In the genomic region with DNA sequence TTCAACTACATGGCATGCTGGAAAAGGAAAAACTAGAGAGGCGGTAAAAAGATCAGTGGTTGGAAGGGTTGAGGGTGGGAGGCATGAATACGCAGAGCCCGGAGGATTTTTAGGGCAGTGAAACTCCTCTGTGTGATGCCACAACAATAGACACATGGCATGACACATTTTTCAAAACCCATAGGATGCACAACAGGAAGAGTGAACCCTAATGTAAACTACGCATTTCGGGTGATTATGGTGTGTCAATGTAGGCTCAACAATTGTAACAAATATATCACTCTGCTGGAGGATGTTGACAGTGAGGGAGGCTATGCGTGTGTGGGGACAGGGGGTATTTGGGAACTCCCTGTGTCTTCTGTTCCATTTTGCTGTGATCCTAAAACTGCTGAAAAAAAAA, we compare ENCODE assay signal across 19 cellular contexts. TPM values are rescaled to one million over a fixed set of nuclear protein-coding genes. Genes with fewer than 3 reads are reported as not detected.
DNase-seq lines count a peak whose midpoint lies in the region; ATAC-seq and TF ChIP-seq lines count a peak whose summit lies in the region.
"Had no signal": no experiment of that assay in that cellular context is flagged by ENCODE, and none has a peak within 500 bp of the region (broad histone marks: within the 10 kb centered on the region; RNA-seq: fewer than 3 reads in every experiment).

No MANE protein-coding gene starts in this region.

- CTCF ChIA-PET in activated naive CD4-positive, alpha-beta T cell treated with anti-CD3 and anti-CD28 coated beads, Interleukin-2, amount 10 ng/mL, durations not matched to agents 7 days and 5 days (lab: Charles Lee) = no interaction called here

- H3K4me1 Mint-ChIP-seq in activated naive CD4-positive, alpha-beta T cell treated with anti-CD3 and anti-CD28 coated beads, Interleukin-2, amount 10 ng/mL, durations not matched to agents 7 days and 5 days = peaks cover 18% of the 10 kb centered on the region
- peaks cover 22% of the 10 kb centered on the region for H3K4me1 Mint-ChIP-seq in T-helper 17 cell
- H3K4me1 Mint-ChIP-seq in effector memory CD8-positive, alpha-beta T cell (ENCODE audit: low read depth in 2 of 2) = peaks cover 10 to 20% of the 10 kb centered on the region in 2 donors

- H3K27ac ChIP-seq in thymus (ENCODE audit: low read depth) (peak overlapping the region; percentile 47), WERI-Rb-1 (no peak overlapping the region)
- H3K27ac ChIP-seq: KMS-11 had no signal

- peaks cover 8% of the 10 kb centered on the region for H3K27me3 Mint-ChIP-seq in activated naive CD4-positive, alpha-beta T cell treated with anti-CD3 and anti-CD28 coated beads, Interleukin-2, amount 10 ng/mL, durations not matched to agents 7 days and 5 days
- no peaks in the 10 kb centered on the region for H3K27me3 Mint-ChIP-seq in T-helper 17 cell
- H3K27me3 Mint-ChIP-seq in effector memory CD8-positive, alpha-beta T cell = no peaks in the 10 kb centered on the region

- H3K4me3 Mint-ChIP-seq in activated naive CD4-positive, alpha-beta T cell treated with anti-CD3 and anti-CD28 coated beads, Interleukin-2, amount 10 ng/mL, durations not matched to agents 7 days and 5 days = no peak overlapping the region
- no peak overlapping the region for H3K4me3 Mint-ChIP-seq in T-helper 17 cell
- H3K4me3 Mint-ChIP-seq in effector memory CD8-positive, alpha-beta T cell = no peak overlapping the region
- H3K4me3 Mint-ChIP-seq: HFFc6 had no signal

- peak overlapping the region; percentile 1 for H3K27ac Mint-ChIP-seq in activated naive CD4-positive, alpha-beta T cell treated with anti-CD3 and anti-CD28 coated beads, Interleukin-2, amount 10 ng/mL, durations not matched to agents 7 days and 5 days
- peak overlapping the region; percentile 8 for H3K27ac Mint-ChIP-seq in T-helper 17 cell
- peak overlapping the region; percentile 4 to 9 for H3K27ac Mint-ChIP-seq in effector memory CD8-positive, alpha-beta T cell
- H3K27ac Mint-ChIP-seq: HFFc6 had no signal

- H3K4me3 ChIP-seq in thymus (ENCODE audit: low read length) (no peak overlapping the region), mucosa of descending colon (no peak overlapping the region), WERI-Rb-1 (ENCODE audit: low read depth, low read length) (no peak overlapping the region)

- H3K27me3 ChIP-seq in thymus (ENCODE audit: control insufficient read depth, insufficient read depth) (no peaks in the 10 kb centered on the region), WERI-Rb-1 (ENCODE audit: insufficient read depth, low read depth, severe bottlenecking) (no peaks in the 10 kb centered on the region)

- H3K9me3 ChIP-seq in T-helper 17 cell (ENCODE audit: control insufficient read depth, low read length, poor library complexity, severe bottlenecking) = no peaks in the 10 kb centered on the region
- no peaks in the 10 kb centered on the region for H3K9me3 ChIP-seq in thymus (ENCODE audit: control insufficient read depth)
- no peaks in the 10 kb centered on the region for H3K9me3 ChIP-seq in mucosa of descending colon
- H3K9me3 ChIP-seq in WERI-Rb-1 (ENCODE audit: severe bottlenecking) = no peaks in the 10 kb centered on the region
- H3K9me3 ChIP-seq: Caco-2 had no signal

- H3K36me3 ChIP-seq in thymus (ENCODE audit: control insufficient read depth, insufficient read depth) (peaks cover 19% of the 10 kb centered on the region), mucosa of descending colon (ENCODE audit: low read depth) (no peaks in the 10 kb centered on the region), WERI-Rb-1 (no peaks in the 10 kb centered on the region)

- DNase-seq in activated naive CD4-positive, alpha-beta T cell treated with anti-CD3 and anti-CD28 coated beads, Interleukin-2, amount 10 ng/mL, durations not matched to agents 7 days and 5 days = no peak
- no peak for DNase-seq in activated naive CD4-positive, alpha-beta T cell (lab: John Stamatoyannopoulos, UW)
- DNase-seq in T-helper 17 cell = no peak
- DNase-seq in effector memory CD8-positive, alpha-beta T cell = no peak
- DNase-seq in NCI-H2081 (lab: John Stamatoyannopoulos, UW) = no peak
- no peak for DNase-seq in mucosa of descending colon
- DNase-seq in WERI-Rb-1 = no peak
- DNase-seq: C1 segment of cervical spinal cord, Caco-2, DMS153, HFFc6, NCI-H1092 treated with DMSO at 0.1 percent for 48 hours, NCI-H524 had no signal

- TF ChIP-seq CTCF in mucosa of descending colon (IDR thresholded peaks at IDR 0.05) = no peak
- TF ChIP-seq CTCF in WERI-Rb-1 (IDR thresholded peaks at IDR 0.05; ENCODE audit: low read depth, low read length) = no peak

- H3K4me1 ChIP-seq in thymus (ENCODE audit: control insufficient read depth, insufficient read depth, low read length) = peaks cover 4% of the 10 kb centered on the region
- no peaks in the 10 kb centered on the region for H3K4me1 ChIP-seq in mucosa of descending colon (ENCODE audit: low read depth)
- H3K4me1 ChIP-seq: Caco-2 had no signal

- H3K9me3 Mint-ChIP-seq in activated naive CD4-positive, alpha-beta T cell treated with anti-CD3 and anti-CD28 coated beads, Interleukin-2, amount 10 ng/mL, durations not matched to agents 7 days and 5 days = no peaks in the 10 kb centered on the region
- no peaks in the 10 kb centered on the region for H3K9me3 Mint-ChIP-seq in effector memory CD8-positive, alpha-beta T cell
- H3K9me3 Mint-ChIP-seq: HFFc6 had no signal

- 84% methylated on average over 6 of the region's 6 CpGs for WGBS in thymus

- peaks cover 39% of the 10 kb centered on the region for H3K36me3 Mint-ChIP-seq in activated naive CD4-positive, alpha-beta T cell treated with anti-CD3 and anti-CD28 coated beads, Interleukin-2, amount 10 ng/mL, durations not matched to agents 7 days and 5 days
- H3K36me3 Mint-ChIP-seq in T-helper 17 cell (ENCODE audit: low read depth) = peaks cover 3% of the 10 kb centered on the region
- peaks cover 10% of the 10 kb centered on the region for H3K36me3 Mint-ChIP-seq in effector memory CD8-positive, alpha-beta T cell (ENCODE audit: insufficient read depth)

- peak; percentile 53 for ATAC-seq in T-helper 17 cell
- ATAC-seq in effector memory CD8-positive, alpha-beta T cell (replicated peaks) = peak; percentile 44
- no peak for ATAC-seq in mucosa of descending colon
- ATAC-seq: Panc1, Right ventricle myocardium inferior had no signal

- intact Hi-C loops in mucosa of descending colon (cut with DNase I, micrococcal nuclease) = no loop called here

RNA-seq across cellular contexts. Expression of a gene that starts 15.7 kb away (rescaled TPM):
- 1 to 10 TPM; 1.6 to 2.1 TPM for total RNA-seq in T-helper 17 cell
- polyA plus RNA-seq in thymus = 2.0 TPM
- 10 to 100 TPM; 15.8 to 48.0 (median 35.0) TPM for total RNA-seq in mucosa of descending colon
- total RNA-seq: A673, HFFc6, M059J had no signal

RNA-seq across cellular contexts. Expression of a gene that starts 18.9 kb away (rescaled TPM):
- total RNA-seq in T-helper 17 cell (10 to 100 TPM in 1 of 2 donors, 1 to 10 TPM in 1; 7.2 to 22.5 TPM), mucosa of descending colon (under 1 TPM; 0.22 to 0.51 (median 0.23) TPM)
- polyA plus RNA-seq in thymus = 3.3 TPM
- total RNA-seq: A673, Caco-2, HFFc6, M059J, Right ventricle myocardium inferior had no signal

Comparison
In these comparisons a context has a peak if more than half of its experiments do, and no peak if none do; other contexts are left out.
1. RNA of a gene that starts 15.7 kb away (total RNA-seq): 15.8 to 48.0 TPM in mucosa of descending colon; 1.6 to 2.1 TPM in T-helper 17 cell; every median in the first group is over 4 times any median in the second.
2. RNA of a gene that starts 18.9 kb away (total RNA-seq): 7.2 to 22.5 TPM in T-helper 17 cell; 0.22 to 0.51 TPM in mucosa of descending colon; every median in the first group is over 4 times any median in the second.
3. Peak in every context shown above with its lines, with median percentiles within 50 percentile points of each other: H3K27ac Mint-ChIP-seq.